ENCODE assay signal across 21 cellular contexts in the genomic region with DNA sequence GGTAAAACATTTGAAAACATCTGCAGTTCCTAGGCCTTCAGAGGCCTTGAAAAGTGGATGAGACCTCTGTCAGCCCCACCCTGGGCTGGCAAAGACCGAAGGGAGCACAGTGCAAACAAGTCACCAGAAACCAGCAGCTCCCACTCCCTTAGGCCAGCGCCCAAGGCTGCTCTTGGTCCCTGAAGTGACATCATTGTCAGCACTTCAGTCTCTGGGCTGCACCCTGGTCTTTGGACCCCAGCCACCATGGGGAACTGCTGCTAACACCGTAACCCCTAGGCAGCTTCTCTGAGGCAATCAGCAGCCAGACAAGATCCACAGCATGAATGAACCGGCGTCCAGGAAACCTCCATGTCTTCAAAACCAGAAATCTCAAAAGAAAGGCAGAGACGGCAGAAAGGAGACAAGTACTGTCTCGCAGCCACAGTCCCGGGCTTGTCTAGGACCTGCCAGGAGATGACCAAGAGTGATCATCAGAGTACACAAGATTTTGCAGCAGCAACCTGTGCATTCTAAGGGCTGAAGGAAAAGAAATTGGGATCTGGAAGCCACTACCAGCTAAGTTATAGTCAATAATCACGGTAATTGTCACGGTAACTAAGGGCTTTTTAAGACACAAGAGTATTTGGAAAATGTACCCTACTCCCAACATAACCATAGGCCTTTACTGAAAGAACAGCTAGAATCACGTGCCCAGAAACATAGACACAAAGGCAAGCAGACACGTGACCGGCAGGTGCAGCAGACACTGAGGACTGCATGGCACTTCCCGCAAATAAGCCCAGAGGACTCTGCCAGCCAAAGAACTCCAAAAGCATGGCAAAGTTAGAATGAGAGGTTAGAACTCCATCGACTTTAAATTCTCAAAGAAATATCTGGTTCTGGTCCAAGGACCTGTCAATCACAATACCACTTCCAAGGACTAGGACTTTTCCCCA. TPM values are rescaled to one million over a fixed set of nuclear protein-coding genes. Genes with fewer than 3 reads are reported as not detected.
DNase-seq lines count a peak whose midpoint lies in the region; ATAC-seq, FAIRE-seq and TF ChIP-seq lines count a peak whose summit lies in the region.
"Had no signal": no experiment of that assay in that cellular context is flagged by ENCODE, and none has a peak within 500 bp of the region (broad histone marks: within the 10 kb centered on the region; RNA-seq: fewer than 3 reads in every experiment).

No MANE protein-coding gene starts in this region.

- TF ChIP-seq RAD21 in GM12878 (IDR thresholded peaks at IDR 0.05; ENCODE audit: insufficient read depth, low read depth, low read length), result no peak

- H3K4me1 ChIP-seq in GM12878 (ENCODE audit: control insufficient read depth, insufficient read depth, low read length) (no peaks in the 10 kb centered on the region), mucosa of descending colon (ENCODE audit: low read depth) (peaks cover 7% of the 10 kb centered on the region)

- peaks cover under 1 to 2% of the 10 kb centered on the region in 2 experiments; a peak in 3 of 4 replicates for H3K27me3 ChIP-seq in GM12878 (replicated peaks in 1 of 2; ENCODE audit: control insufficient read depth in 2 of 2, insufficient read depth in 2 of 2, low read length in 1 of 2)
- H3K27me3 ChIP-seq: brain microvascular endothelial cell, MG63 had no signal

- H3K27ac Mint-ChIP-seq in glutamatergic neuron (ENCODE audit: unreplicated experiment), result no peak overlapping the region
- H3K27ac Mint-ChIP-seq: activated CD8-positive, alpha-beta T cell treated with anti-CD3 and anti-CD28 coated beads for 36 hours; activated naive CD8-positive, alpha-beta T cell treated with anti-CD3 and anti-CD28 coated beads for 36 hours; activated T-cell treated with anti-CD3 and anti-CD28 coated beads, Interleukin-2, amount 50 U/mL, for 72 hours; immature natural killer cell had no signal

- DNase-seq in COLO668 (lab: John Stamatoyannopoulos, UW; ENCODE audit: unreplicated experiment), result peak; percentile 11
- peak; percentile 3 for DNase-seq in NCI-H1417 treated with DMSO at 0.1 percent for 48 hours (lab: John Stamatoyannopoulos, UW)
- no peak for DNase-seq in GM12878 (ENCODE audit: low read depth, low spot score)
- peak in 1 of 3 donors; percentile 60 for DNase-seq in mucosa of descending colon
- no peak for DNase-seq in COLO829 (ENCODE audit: low spot score)
- no peak for DNase-seq in glutamatergic neuron
- DNase-seq in stimulated activated naive CD4-positive, alpha-beta T cell treated with Interleukin-2 at 50 U/mL for 16 hours (lab: John Stamatoyannopoulos, UW), result no peak
- DNase-seq: ACHN; activated CD8-positive, alpha-beta T cell treated with anti-CD3 and anti-CD28 coated beads for 36 hours; activated naive CD8-positive, alpha-beta T cell treated with anti-CD3 and anti-CD28 coated beads for 36 hours; activated T-cell treated with anti-CD3 and anti-CD28 coated beads, Interleukin-2, amount 50 U/mL, for 72 hours; brain microvascular endothelial cell; dermis blood vessel endothelial cell; EL; immature natural killer cell; MG63; stimulated activated naive CD8-positive, alpha-beta T cell treated with anti-CD3 and anti-CD28 coated beads, Interleukin-15, amount 100 ng/mL, for 72 hours had no signal

- H3K36me3 Mint-ChIP-seq in glutamatergic neuron (ENCODE audit: unreplicated experiment), result no peaks in the 10 kb centered on the region
- H3K36me3 Mint-ChIP-seq: activated naive CD8-positive, alpha-beta T cell treated with anti-CD3 and anti-CD28 coated beads for 36 hours; immature natural killer cell had no signal

- no peak for ATAC-seq in GM12878
- peak; percentile 61 for ATAC-seq in mucosa of descending colon
- no peak for ATAC-seq in GM21515 (IDR thresholded peaks at IDR 0.05; ENCODE audit: unreplicated experiment)
- ATAC-seq: activated CD8-positive, alpha-beta T cell treated with anti-CD3 and anti-CD28 coated beads for 36 hours; activated T-cell treated with anti-CD3 and anti-CD28 coated beads, Interleukin-2, amount 50 U/mL, for 72 hours; stimulated activated naive CD8-positive, alpha-beta T cell treated with anti-CD3 and anti-CD28 coated beads, Interleukin-15, amount 100 ng/mL, for 72 hours had no signal

- TF ChIP-seq CTCF in GM12878 (IDR thresholded peaks at IDR 0.05 in 2 of 3, conservative IDR thresholded peaks at IDR 0.05 in 1 of 3; ENCODE audit: control insufficient read depth in 2 of 3, extremely low read depth in 1 of 3, insufficient read depth in 1 of 3, low read depth in 3 of 3, low read length in 3 of 3) (no peak), mucosa of descending colon (IDR thresholded peaks at IDR 0.05) (no peak), glutamatergic neuron (IDR thresholded peaks at IDR 0.05; ENCODE audit: partially characterized antibody, unreplicated experiment) (no peak)

- BruUV-seq in GM12878 (replicated peaks; lab: Mats Ljungman, UMichigan), result no TSS peak

- FAIRE-seq in GM12878 (lab: Jason Lieb, UNC), result no peak

- in situ Hi-C loops in GM12878 (cut with MboI), result no loop called here

- no peak overlapping the region for H3K4me3 Mint-ChIP-seq in glutamatergic neuron (ENCODE audit: unreplicated experiment)
- H3K4me3 Mint-ChIP-seq: activated CD8-positive, alpha-beta T cell treated with anti-CD3 and anti-CD28 coated beads for 36 hours; activated naive CD8-positive, alpha-beta T cell treated with anti-CD3 and anti-CD28 coated beads for 36 hours; activated T-cell treated with anti-CD3 and anti-CD28 coated beads, Interleukin-2, amount 50 U/mL, for 72 hours; immature natural killer cell; stimulated activated naive CD8-positive, alpha-beta T cell treated with anti-CD3 and anti-CD28 coated beads, Interleukin-15, amount 100 ng/mL, for 72 hours had no signal

- H3K79me2 ChIP-seq in GM12878 (ENCODE audit: control insufficient read depth, insufficient read depth, low read length), result no peaks in the 10 kb centered on the region

- H3K4me3 ChIP-seq in GM12878 (no peak overlapping the region), mucosa of descending colon (no peak overlapping the region)
- H3K4me3 ChIP-seq: MG63 had no signal

- H3K9me3 Mint-ChIP-seq in glutamatergic neuron (ENCODE audit: unreplicated experiment), result peaks cover 2% of the 10 kb centered on the region
- H3K9me3 Mint-ChIP-seq: activated CD8-positive, alpha-beta T cell treated with anti-CD3 and anti-CD28 coated beads for 36 hours; activated naive CD8-positive, alpha-beta T cell treated with anti-CD3 and anti-CD28 coated beads for 36 hours; activated T-cell treated with anti-CD3 and anti-CD28 coated beads, Interleukin-2, amount 50 U/mL, for 72 hours; immature natural killer cell; stimulated activated naive CD8-positive, alpha-beta T cell treated with anti-CD3 and anti-CD28 coated beads, Interleukin-15, amount 100 ng/mL, for 72 hours had no signal

- CTCF ChIA-PET in GM12878 (lab: Yijun Ruan, JAX), result interaction anchor here (1.3 to 1.4 kb wide), 2 partner anchors 33 to 181 kb away, joined by 4 to 6 read pairs; no protein-coding TSS in a partner anchor

- RAD21 ChIA-PET in GM12878 (lab: Charles Lee; ENCODE audit: unreplicated experiment), result no interaction called here

- peaks cover 2% of the 10 kb centered on the region for H3K27me3 Mint-ChIP-seq in glutamatergic neuron (ENCODE audit: unreplicated experiment)

- no peak overlapping the region for H3K9ac ChIP-seq in GM12878 (ENCODE audit: control insufficient read depth, insufficient read depth, low read length)

- TF ChIP-seq EP300 in GM12878 (IDR thresholded peaks at IDR 0.05; ENCODE audit: borderline replicate concordance in 1 of 2, control insufficient read depth in 1 of 2, low read depth in 2 of 2, low read length in 2 of 2), result no peak

- peaks cover 11% of the 10 kb centered on the region for H3K4me1 Mint-ChIP-seq in glutamatergic neuron (ENCODE audit: low read depth, unreplicated experiment)
- H3K4me1 Mint-ChIP-seq: activated naive CD8-positive, alpha-beta T cell treated with anti-CD3 and anti-CD28 coated beads for 36 hours; immature natural killer cell; stimulated activated naive CD8-positive, alpha-beta T cell treated with anti-CD3 and anti-CD28 coated beads, Interleukin-15, amount 100 ng/mL, for 72 hours had no signal

- H3K36me3 ChIP-seq in GM12878 (ENCODE audit: control insufficient read depth in 2 of 2, insufficient read depth in 2 of 2, low read length in 1 of 2) (no peaks in the 10 kb centered on the region), mucosa of descending colon (ENCODE audit: low read depth) (no peaks in the 10 kb centered on the region)
- H3K36me3 ChIP-seq: brain microvascular endothelial cell, MG63 had no signal

- WGBS in GM12878 (ENCODE audit: insufficient coverage, insufficient replicate concordance, low lambda C conversion rate, missing lambda C conversion rate), result 30% methylated on average over 15 of the region's 15 CpGs

- TF ChIP-seq POLR2A in GM12878 (IDR thresholded peaks at IDR 0.05; ENCODE audit: low read depth, low read length), result no peak

- H2AFZ ChIP-seq in GM12878 (ENCODE audit: control insufficient read depth, low read depth, low read length), result no peak overlapping the region

- POLR2A ChIA-PET in GM12878 (lab: Charles Lee), result no interaction called here

- intact Hi-C loops in GM12878 (cut with micrococcal nuclease; ENCODE audit: unreplicated experiment) (no loop called here), mucosa of descending colon (cut with DNase I, micrococcal nuclease) (no loop called here)

- SMC1A ChIA-PET in GM12878 (lab: Charles Lee; ENCODE audit: uncharacterized antibody, unreplicated experiment), result interaction anchor here (1.0 to 1.3 kb wide), 2 partner anchors 32 to 200 kb away, joined by 3 to 4 read pairs; no protein-coding TSS in a partner anchor

- H4K20me1 ChIP-seq in GM12878 (ENCODE audit: control insufficient read depth, insufficient read depth), result no peaks in the 10 kb centered on the region

- H3K9me3 ChIP-seq in GM12878 (replicated peaks; ENCODE audit: control insufficient read depth, insufficient read depth, low read length), result no peaks in the 10 kb centered on the region
- H3K9me3 ChIP-seq in mucosa of descending colon, result peaks cover 1% of the 10 kb centered on the region
- H3K9me3 ChIP-seq: MG63 had no signal

- no peak overlapping the region for H3K4me2 ChIP-seq in GM12878 (ENCODE audit: control insufficient read depth, insufficient read depth)

- H3K27ac ChIP-seq in GM12878 (ENCODE audit: control insufficient read depth, insufficient read depth), result no peak overlapping the region
- H3K27ac ChIP-seq: brain microvascular endothelial cell, VCaP had no signal

RNA-seq across cellular contexts. Expression of gene CPXM2, which starts 23.3 kb away (rescaled TPM):
- 5.2 and 5.9 TPM in 2 replicates for total RNA-seq in GM12878 (2013; cell fraction: nucleolus; rRNA removed)
- 0.60 and 0.79 TPM in 2 replicates for total RNA-seq in GM12878 (2014; rRNA removed)
- total RNA-seq in GM12878 (2014; rRNA removed; fragmentation: Illumina TruSeq; extraction: Trizol), result 0.49 and 0.51 TPM in 2 replicates
- total RNA-seq in GM12878 (2021), result 0.58 and 0.67 TPM in 2 replicates
- 0.17 TPM for polyA plus RNA-seq in GM12878 (2011; ENCODE audit: low read depth)
- polyA plus RNA-seq in GM12878 (2011; rRNA removed), result 1.1 TPM in 2 replicates
- polyA plus RNA-seq in GM12878 (2011; cell fraction: cytosol; rRNA removed), result 1.2 and 1.4 TPM in 2 replicates
- 2.1 TPM in 2 replicates for polyA plus RNA-seq in GM12878 (2011; cell fraction: nucleus; rRNA removed)
- polyA plus RNA-seq in GM12878 (2012), result 0.14 and 0.27 TPM in 2 replicates
- polyA plus RNA-seq in GM12878 (2014; fragmentation: Illumina TruSeq; extraction: Trizol), result 0.56 and 0.63 TPM in 2 replicates
- under 1 TPM; 0.08 to 0.11 TPM for polyA plus RNA-seq in GM12878 (2014; fragmentation: Nextera tagmentation; extraction: Ambion mirVana)
- 0.46 and 0.58 TPM in 2 replicates for polyA plus RNA-seq in GM12878 (2014; rRNA removed)
- polyA plus RNA-seq in GM12878 (2016; fragmentation: Nextera tagmentation; extraction: Ambion mirVana), result under 1 TPM; 0.58 to 0.72 TPM
- 0.80 and 1.3 TPM in 2 replicates for polyA minus RNA-seq in GM12878 (2011; rRNA and poly(A)+ RNA removed)
- polyA minus RNA-seq in GM12878 (2011; cell fraction: cytosol; rRNA and poly(A)+ RNA removed), result 0.73 and 0.80 TPM in 2 replicates
- polyA minus RNA-seq in GM12878 (2011; cell fraction: nucleus; rRNA and poly(A)+ RNA removed), result 0.60 and 1.4 TPM in 2 replicates
- total RNA-seq in mucosa of descending colon, result 10 to 100 TPM in 1 of 3 donors, 1 to 10 TPM in 2; 3.1 to 56.1 (median 7.7) TPM
- total RNA-seq in glutamatergic neuron (ENCODE audit: unreplicated experiment), result not detected
- total RNA-seq: activated CD8-positive, alpha-beta T cell treated with anti-CD3 and anti-CD28 coated beads for 36 hours; activated naive CD8-positive, alpha-beta T cell treated with anti-CD3 and anti-CD28 coated beads for 36 hours; activated T-cell treated with anti-CD3 and anti-CD28 coated beads, Interleukin-2, amount 50 U/mL, for 72 hours; T-helper 1 cell treated with Interleukin-12 subunit alpha and Interleukin-12 subunit beta and Interleukin-4 antibody, amounts not matched to agents 30 ng/mL and 1 ng/mL, for 36 hours had no signal
- polyA plus RNA-seq: immature natural killer cell, neural cell had no signal

Comparison
In these comparisons a context has a peak if more than half of its experiments do, and no peak if none do; other contexts are left out.
1. DNase-seq: peak in COLO668 (single experiment) and NCI-H1417 treated with DMSO at 0.1 percent for 48 hours (single experiment); none in GM12878 (single experiment), COLO829 (single experiment), glutamatergic neuron (single experiment) and stimulated activated naive CD4-positive, alpha-beta T cell treated with Interleukin-2 at 50 U/mL for 16 hours (single experiment).